8 cellular contexts compared by ENCODE assay signal in the genomic region with DNA sequence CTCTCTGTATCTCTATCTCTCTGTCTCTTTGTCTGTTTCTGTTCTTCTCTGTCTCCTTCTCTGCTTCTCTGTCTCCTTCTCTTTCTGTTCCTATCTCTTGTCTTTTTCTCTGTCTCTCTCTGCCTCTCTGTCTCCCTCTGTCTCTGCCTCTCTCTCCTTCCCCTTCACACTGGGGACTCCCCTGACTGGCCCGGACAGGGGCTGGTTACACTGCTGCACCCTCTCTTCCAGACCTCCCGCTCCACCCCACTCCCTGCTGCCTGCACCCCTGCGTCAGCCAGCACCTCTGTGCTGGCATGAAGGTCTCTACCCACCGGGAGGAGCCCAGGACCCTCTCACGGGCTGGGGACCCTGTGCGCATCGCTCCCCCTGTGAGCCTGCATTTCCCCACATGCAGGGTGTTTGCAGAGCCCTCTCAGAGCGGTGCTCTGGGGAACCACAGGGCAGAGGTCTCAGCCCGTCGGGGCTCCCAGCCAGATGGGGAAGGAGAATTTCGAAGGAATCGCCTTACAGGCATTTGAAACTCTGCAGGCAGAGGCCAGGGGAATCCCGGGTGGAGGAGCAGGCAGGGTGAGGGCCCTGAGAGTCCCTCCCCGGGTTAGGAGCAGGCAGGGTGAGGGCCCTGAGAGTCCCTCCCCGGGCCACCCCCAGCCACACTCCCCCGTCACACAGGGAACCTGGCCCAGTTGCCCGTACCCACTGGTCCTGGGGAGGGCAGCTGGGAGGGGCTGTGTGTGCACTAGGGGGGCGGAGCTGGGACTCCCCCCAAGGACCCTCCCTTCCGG. TPM values are rescaled to one million over a fixed set of nuclear protein-coding genes. Genes with fewer than 3 reads are reported as not detected.
A peak's percentile ranks its signal among the peaks of the same experiment; 100 is the strongest.
DNase-seq lines count a peak whose midpoint lies in the region; ATAC-seq and TF ChIP-seq lines count a peak whose summit lies in the region.

No MANE protein-coding gene starts in this region.

- peaks cover 9 to 34% (median 27%) of the 10 kb centered on the region in 4 donors for H3K4me1 ChIP-seq in stomach

- peak overlapping the region; percentile 2 to 24 for H3K4me3 Mint-ChIP-seq in activated T-cell treated with anti-CD3 and anti-CD28 coated beads, Interleukin-2, amount 50 U/mL, for 72 hours
- H3K4me3 Mint-ChIP-seq in activated T-cell treated with anti-CD3 and anti-CD28 coated beads, Interleukin-2, amount 50 U/mL, for 24 hours: no peak overlapping the region
- peak overlapping the region; percentile 70 to 85 (median 82) for H3K4me3 Mint-ChIP-seq in brain
- peak overlapping the region; percentile 69 for H3K4me3 Mint-ChIP-seq in stimulated activated memory B cell treated with anti-CD40 and anti-IgM and Interleukin-4, amounts not matched to agents 10 μg/mL and 1 μg/mL and 100 μg/mL, for 72 hours

- peak; percentile 22 to 43 for ATAC-seq in activated T-cell treated with anti-CD3 and anti-CD28 coated beads, Interleukin-2, amount 50 U/mL, for 72 hours (replicated peaks in 1 of 2)
- peak; percentile 40 for ATAC-seq in HG03354 (IDR thresholded peaks at IDR 0.05; ENCODE audit: poor library complexity, severe bottlenecking, unreplicated experiment)
- peak; percentile 85 for ATAC-seq in stimulated activated memory B cell treated with anti-CD40 and anti-IgM and Interleukin-4, amounts not matched to agents 10 μg/mL and 1 μg/mL and 100 μg/mL, for 72 hours

- no peak for TF ChIP-seq EP300 in stomach (IDR thresholded peaks at IDR 0.05)

- intact Hi-C loops in stomach (cut with DNase I; ENCODE audit: low total_unique reads): no loop called here

- H3K27me3 ChIP-seq in stomach: peaks cover 8 to 88% (median 54%) of the 10 kb centered on the region in 3 donors

- H3K36me3 Mint-ChIP-seq in activated T-cell treated with anti-CD3 and anti-CD28 coated beads, Interleukin-2, amount 50 U/mL, for 72 hours (ENCODE audit: insufficient read depth in 2 of 2): no peaks in the 10 kb centered on the region
- H3K36me3 Mint-ChIP-seq in activated T-cell treated with anti-CD3 and anti-CD28 coated beads, Interleukin-2, amount 50 U/mL, for 24 hours (ENCODE audit: low read depth): no peaks in the 10 kb centered on the region
- H3K36me3 Mint-ChIP-seq in brain: no peaks in the 10 kb centered on the region
- H3K36me3 Mint-ChIP-seq in stimulated activated memory B cell treated with anti-CD40 and anti-IgM and Interleukin-4, amounts not matched to agents 10 μg/mL and 1 μg/mL and 100 μg/mL, for 72 hours: no peaks in the 10 kb centered on the region

- peak in 1 of 2 donors; percentile 19 for DNase-seq in activated T-cell treated with anti-CD3 and anti-CD28 coated beads, Interleukin-2, amount 50 U/mL, for 72 hours
- no peak for DNase-seq in activated T-cell treated with anti-CD3 and anti-CD28 coated beads, Interleukin-2, amount 50 U/mL, for 24 hours
- DNase-seq in stomach: no peak
- no peak for DNase-seq in stimulated activated CD4-positive, alpha-beta T cell treated with anti-CD3 and anti-CD28 coated beads, Interleukin-2, amount 100 ng/mL, for 24 hours
- no peak for DNase-seq in NCI-H1105 treated with DMSO at 0.1 percent for 48 hours (lab: John Stamatoyannopoulos, UW)

- H3K27ac ChIP-seq in stomach: peak overlapping the region in 1 of 5 donors; percentile 42

- no peaks in the 10 kb centered on the region for H3K36me3 ChIP-seq in stomach

- H3K27me3 Mint-ChIP-seq in activated T-cell treated with anti-CD3 and anti-CD28 coated beads, Interleukin-2, amount 50 U/mL, for 72 hours (ENCODE audit: low read depth): peaks cover 41% of the 10 kb centered on the region
- H3K27me3 Mint-ChIP-seq in activated T-cell treated with anti-CD3 and anti-CD28 coated beads, Interleukin-2, amount 50 U/mL, for 24 hours: peaks cover 40% of the 10 kb centered on the region
- H3K27me3 Mint-ChIP-seq in brain: peaks cover 39% of the 10 kb centered on the region
- peaks cover 5% of the 10 kb centered on the region for H3K27me3 Mint-ChIP-seq in stimulated activated memory B cell treated with anti-CD40 and anti-IgM and Interleukin-4, amounts not matched to agents 10 μg/mL and 1 μg/mL and 100 μg/mL, for 72 hours

- TF ChIP-seq CTCF in brain (conservative IDR thresholded peaks at IDR 0.05) (no peak), stomach (IDR thresholded peaks at IDR 0.05) (no peak)

- H3K9me3 ChIP-seq in stomach: no peaks in the 10 kb centered on the region

- TF ChIP-seq POLR2A in stomach (IDR thresholded peaks at IDR 0.05): no peak

- no peak overlapping the region for H3K4me3 ChIP-seq in stomach

- no peak overlapping the region for H3K27ac Mint-ChIP-seq in activated T-cell treated with anti-CD3 and anti-CD28 coated beads, Interleukin-2, amount 50 U/mL, for 72 hours
- H3K27ac Mint-ChIP-seq in activated T-cell treated with anti-CD3 and anti-CD28 coated beads, Interleukin-2, amount 50 U/mL, for 24 hours: no peak overlapping the region
- peak overlapping the region; percentile 89 to 96 (median 93) for H3K27ac Mint-ChIP-seq in brain
- peak overlapping the region; percentile 82 for H3K27ac Mint-ChIP-seq in stimulated activated memory B cell treated with anti-CD40 and anti-IgM and Interleukin-4, amounts not matched to agents 10 μg/mL and 1 μg/mL and 100 μg/mL, for 72 hours

- no peaks in the 10 kb centered on the region for H3K9me3 Mint-ChIP-seq in activated T-cell treated with anti-CD3 and anti-CD28 coated beads, Interleukin-2, amount 50 U/mL, for 72 hours
- no peaks in the 10 kb centered on the region for H3K9me3 Mint-ChIP-seq in activated T-cell treated with anti-CD3 and anti-CD28 coated beads, Interleukin-2, amount 50 U/mL, for 24 hours
- H3K9me3 Mint-ChIP-seq in brain: peaks cover 0 to 4% (median 0%) of the 10 kb centered on the region in 5 experiments
- H3K9me3 Mint-ChIP-seq in stimulated activated memory B cell treated with anti-CD40 and anti-IgM and Interleukin-4, amounts not matched to agents 10 μg/mL and 1 μg/mL and 100 μg/mL, for 72 hours: no peaks in the 10 kb centered on the region

- 6 to 8% (median 6%) methylated on average over 13 to 19 of the region's 19 CpGs for WGBS in stomach, 5 donors

- peaks cover 25% of the 10 kb centered on the region for H3K4me1 Mint-ChIP-seq in activated T-cell treated with anti-CD3 and anti-CD28 coated beads, Interleukin-2, amount 50 U/mL, for 72 hours (ENCODE audit: low read depth)
- H3K4me1 Mint-ChIP-seq in activated T-cell treated with anti-CD3 and anti-CD28 coated beads, Interleukin-2, amount 50 U/mL, for 24 hours (ENCODE audit: low read depth): peaks cover 22% of the 10 kb centered on the region
- H3K4me1 Mint-ChIP-seq in brain: peaks cover 46% of the 10 kb centered on the region
- H3K4me1 Mint-ChIP-seq in stimulated activated memory B cell treated with anti-CD40 and anti-IgM and Interleukin-4, amounts not matched to agents 10 μg/mL and 1 μg/mL and 100 μg/mL, for 72 hours: peaks cover 62% of the 10 kb centered on the region

RNA-seq across cellular contexts. Expression of a gene that starts 16.1 kb away (rescaled TPM):
- 100 to 1,000 TPM; 112 to 126 TPM for total RNA-seq in activated T-cell treated with anti-CD3 and anti-CD28 coated beads, Interleukin-2, amount 50 U/mL, for 72 hours
- polyA plus RNA-seq in brain (ENCODE audit: insufficient read depth, low read depth, low replicate concordance) (116 TPM), stomach (10 to 100 TPM; 30.2 to 34.6 (median 33.7) TPM)
- 10 to 100 TPM; 12.8 to 90.2 (median 34.8) TPM for total RNA-seq in stomach

Comparison
In these comparisons a context has a peak if more than half of its experiments do, and no peak if none do; other contexts are left out.
1. ATAC-seq: peak in every context shown above with its lines; median percentile 85 in stimulated activated memory B cell treated with anti-CD40 and anti-IgM and Interleukin-4, amounts not matched to agents 10 μg/mL and 1 μg/mL and 100 μg/mL, for 72 hours; 40 in HG03354; 32 in activated T-cell treated with anti-CD3 and anti-CD28 coated beads, Interleukin-2, amount 50 U/mL, for 72 hours.
2. H3K27ac Mint-ChIP-seq: peak in brain (5 of 5) and stimulated activated memory B cell treated with anti-CD40 and anti-IgM and Interleukin-4, amounts not matched to agents 10 μg/mL and 1 μg/mL and 100 μg/mL, for 72 hours (single experiment); none in activated T-cell treated with anti-CD3 and anti-CD28 coated beads, Interleukin-2, amount 50 U/mL, for 72 hours (single experiment) and activated T-cell treated with anti-CD3 and anti-CD28 coated beads, Interleukin-2, amount 50 U/mL, for 24 hours (single experiment).